20 cellular contexts compared by ENCODE assay signal in genomic region chr15:73849641-73850040, GRCh38. TPM values are rescaled to one million over a fixed set of nuclear protein-coding genes. Genes with fewer than 3 reads are reported as not detected.
"Had no signal": no experiment of that assay in that cellular context is flagged by ENCODE, and none has a peak within 500 bp of the region (broad histone marks: within the 10 kb centered on the region; RNA-seq: fewer than 3 reads in every experiment).

No MANE protein-coding gene starts in this region.

- H3K4me1 Mint-ChIP-seq: IgD-negative memory B cell had no signal

- H3K36me3 Mint-ChIP-seq: IgD-negative memory B cell had no signal

- DNase-seq: Kasumi-1, MM.1S, NCI-H1092 treated with DMSO at 0.1 percent for 48 hours, NCI-H1436, NCI-H187, NCI-H2029, NCI-H2081 treated with DMSO at 0.1 percent for 48 hours, NCI-H2171, NCI-H226, NCI-H524, NCI-H69, NCI-H774, RPMI8226, SHP77, SK-N-SH had no signal

- H3K4me3 Mint-ChIP-seq: IgD-negative memory B cell had no signal

- ATAC-seq: K562 had no signal

RNA-seq across cellular contexts. Expression of gene TBC1D21, which starts 23.7 kb away (rescaled TPM):
- total RNA-seq: K562, M059J, NCI-H460, SK-MEL-5 had no signal
